8 cellular contexts compared by ENCODE assay signal in genomic region chr21:23853796-23854379, GRCh38.
DNase-seq lines count a peak whose midpoint lies in the region; ATAC-seq, FAIRE-seq and TF ChIP-seq lines count a peak whose summit lies in the region.

No MANE protein-coding gene starts in this region.

- DNase-seq in AG04450 (ENCODE audit: low read depth, low spot score) (peak; percentile 7), GM13977 (ENCODE audit: low spot score) (peak; percentile 17), HTR-8/SVneo (ENCODE audit: insufficient read length, low spot score) (peak; percentile 40), SK-N-SH (peak; percentile 18), transverse colon (no peak)

- H3K9me2 ChIP-seq in SK-N-SH, result no peaks in the 10 kb centered on the region

- TF ChIP-seq CTCF in AG04450 (IDR thresholded peaks at IDR 0.05; ENCODE audit: low read depth, low read length) (peak; percentile 70), GM13977 (IDR thresholded peaks at IDR 0.05; ENCODE audit: extremely low read depth, insufficient read depth, missing control alignments) (peak; percentile 53), SK-N-SH (IDR thresholded peaks at IDR 0.05) (peak; percentile 68), gastroesophageal sphincter (IDR thresholded peaks at IDR 0.05) (peak in 3 of 4 experiments; percentile 19 to 43 (median 21)), transverse colon (IDR thresholded peaks at IDR 0.05) (peak in 4 of 5 experiments; percentile 12 to 22 (median 20))

- ATAC-seq in gastroesophageal sphincter (no peak), HG02970 (IDR thresholded peaks at IDR 0.05; ENCODE audit: low FRiP score, unreplicated experiment) (no peak), HG03571 (IDR thresholded peaks at IDR 0.05; ENCODE audit: unreplicated experiment) (no peak)

- H2AFZ ChIP-seq in SK-N-SH (ENCODE audit: low read depth), result no peak overlapping the region

- WGBS in SK-N-SH (ENCODE audit: low lambda C conversion rate), result 91% methylated on average over 1 of the region's 1 CpG
- WGBS in gastroesophageal sphincter (ENCODE audit: low coverage in 1 of 2), 2 donors, result 0 to 11% methylated on average over 1 of the region's 1 CpG
- WGBS in transverse colon (ENCODE audit: low coverage in 1 of 2), 2 donors, result 8 to 25% methylated on average over 1 of the region's 1 CpG

- FAIRE-seq in HTR-8/SVneo (lab: Jason Lieb, UNC), result no peak

- TF ChIP-seq RAD21 in SK-N-SH (IDR thresholded peaks at IDR 0.05; ENCODE audit: low read length), result peak; percentile 72

- H3K4me1 ChIP-seq in SK-N-SH (ENCODE audit: control insufficient read depth in 1 of 2, insufficient read depth in 2 of 2, low read depth in 1 of 2, low read length in 1 of 2) (no peaks in the 10 kb centered on the region), gastroesophageal sphincter (no peaks in the 10 kb centered on the region), transverse colon (no peaks in the 10 kb centered on the region)

- H3K79me2 ChIP-seq in SK-N-SH (ENCODE audit: insufficient read depth), result no peaks in the 10 kb centered on the region

- H3K4me2 ChIP-seq in SK-N-SH, result no peak overlapping the region

- no peaks in the 10 kb centered on the region for H3F3A ChIP-seq in SK-N-SH (replicated peaks; ENCODE audit: insufficient read depth)

- H3K9me3 ChIP-seq in AG04450 (ENCODE audit: control insufficient read depth, insufficient read depth, low read length) (no peaks in the 10 kb centered on the region; the same call in 1 of the 2 replicates), SK-N-SH (no peaks in the 10 kb centered on the region), gastroesophageal sphincter (no peaks in the 10 kb centered on the region), transverse colon (peaks cover 0 to 3% of the 10 kb centered on the region in 2 donors)

- no peaks in the 10 kb centered on the region for H4K20me1 ChIP-seq in SK-N-SH (ENCODE audit: insufficient read depth)

- H3K27me3 ChIP-seq in AG04450 (ENCODE audit: control insufficient read depth, insufficient read depth, low read length) (no peaks in the 10 kb centered on the region), SK-N-SH (ENCODE audit: insufficient read depth) (no peaks in the 10 kb centered on the region), gastroesophageal sphincter (peaks cover 4% of the 10 kb centered on the region), transverse colon (no peaks in the 10 kb centered on the region)

- TF ChIP-seq POLR2A in gastroesophageal sphincter (IDR thresholded peaks at IDR 0.05) (no peak), transverse colon (IDR thresholded peaks at IDR 0.05) (no peak)

- no peak overlapping the region for H3K9ac ChIP-seq in SK-N-SH

- POLR2A ChIA-PET in AG04450 (lab: Yijun Ruan, JAX) (no interaction called here), SK-N-SH (lab: Yijun Ruan, JAX) (no interaction called here)

- H3K27ac ChIP-seq in AG04450 (ENCODE audit: low read depth, low read length), result no peak overlapping the region
- H3K27ac ChIP-seq in SK-N-SH (ENCODE audit: low read depth in 2 of 2, low read length in 1 of 2), result no peak overlapping the region
- no peak overlapping the region for H3K27ac ChIP-seq in gastroesophageal sphincter
- no peak overlapping the region for H3K27ac ChIP-seq in transverse colon

- in situ Hi-C loops in GM13977 (cut with MboI; ENCODE audit: low pct_unique_long_range_greater_than_20kb, low sequenced_read_pairs, unreplicated experiment), result no loop called here
- in situ Hi-C loops in transverse colon (cut with MboI; ENCODE audit: low pct_ligation_motif_present in 1 of 4, low pct_unique_long_range_greater_than_20kb in 1 of 4, low sequenced_read_pairs in 3 of 4), result no loop called here

- H3K4me3 ChIP-seq in AG04450 (ENCODE audit: low read depth, low read length) (no peak overlapping the region), SK-N-SH (ENCODE audit: low read depth in 2 of 2, low read length in 1 of 2) (no peak overlapping the region), gastroesophageal sphincter (no peak overlapping the region), transverse colon (no peak overlapping the region)

- TF ChIP-seq EP300 in SK-N-SH (IDR thresholded peaks at IDR 0.05; ENCODE audit: borderline replicate concordance in 1 of 2, low read depth in 1 of 2, low read length in 1 of 2) (no peak), gastroesophageal sphincter (IDR thresholded peaks at IDR 0.05) (no peak), transverse colon (IDR thresholded peaks at IDR 0.05; ENCODE audit: low read depth) (no peak)

- CTCF ChIA-PET in AG04450 (lab: Charles Lee), result interaction anchor here (0.8 to 2.9 kb wide), 9 partner anchors 10 to 1532 kb away, joined by 3 to 20 read pairs (median 5); no protein-coding TSS in a partner anchor
- CTCF ChIA-PET in SK-N-SH (lab: Yijun Ruan, JAX), result interaction anchor here (0.6 to 2.4 kb wide), 16 partner anchors 8 to 663 kb away, joined by 3 to 9 read pairs (median 4); no protein-coding TSS in a partner anchor

- intact Hi-C loops in transverse colon (cut with DNase I; ENCODE audit: low total_unique reads), result no loop called here

- H3K36me3 ChIP-seq in SK-N-SH (replicated peaks in 1 of 2; ENCODE audit: control insufficient read depth in 1 of 2, insufficient read depth in 2 of 2, low read length in 1 of 2), result no peaks in the 10 kb centered on the region
- H3K36me3 ChIP-seq in gastroesophageal sphincter, result no peaks in the 10 kb centered on the region
- no peaks in the 10 kb centered on the region for H3K36me3 ChIP-seq in transverse colon

TF ChIP-seq in SK-N-SH, 30 proteins besides CTCF, POLR2A, EP300 and RAD21:
- TF ChIP-seq TCF12 (IDR thresholded peaks at IDR 0.05) (no peak), SMC3 (IDR thresholded peaks at IDR 0.05; ENCODE audit: low read depth, low read length) (peak; percentile 47), NRF1 (IDR thresholded peaks at IDR 0.05; ENCODE audit: low read depth, low read length) (no peak)

Comparison
In these comparisons a context has a peak if more than half of its experiments do, and no peak if none do; other contexts are left out.
1. CTCF ChIP-seq: peak in every context shown above with its lines; median percentile 70 in AG04450; 68 in SK-N-SH; 53 in GM13977; 21 in gastroesophageal sphincter; 20 in transverse colon.